In the genomic region with DNA sequence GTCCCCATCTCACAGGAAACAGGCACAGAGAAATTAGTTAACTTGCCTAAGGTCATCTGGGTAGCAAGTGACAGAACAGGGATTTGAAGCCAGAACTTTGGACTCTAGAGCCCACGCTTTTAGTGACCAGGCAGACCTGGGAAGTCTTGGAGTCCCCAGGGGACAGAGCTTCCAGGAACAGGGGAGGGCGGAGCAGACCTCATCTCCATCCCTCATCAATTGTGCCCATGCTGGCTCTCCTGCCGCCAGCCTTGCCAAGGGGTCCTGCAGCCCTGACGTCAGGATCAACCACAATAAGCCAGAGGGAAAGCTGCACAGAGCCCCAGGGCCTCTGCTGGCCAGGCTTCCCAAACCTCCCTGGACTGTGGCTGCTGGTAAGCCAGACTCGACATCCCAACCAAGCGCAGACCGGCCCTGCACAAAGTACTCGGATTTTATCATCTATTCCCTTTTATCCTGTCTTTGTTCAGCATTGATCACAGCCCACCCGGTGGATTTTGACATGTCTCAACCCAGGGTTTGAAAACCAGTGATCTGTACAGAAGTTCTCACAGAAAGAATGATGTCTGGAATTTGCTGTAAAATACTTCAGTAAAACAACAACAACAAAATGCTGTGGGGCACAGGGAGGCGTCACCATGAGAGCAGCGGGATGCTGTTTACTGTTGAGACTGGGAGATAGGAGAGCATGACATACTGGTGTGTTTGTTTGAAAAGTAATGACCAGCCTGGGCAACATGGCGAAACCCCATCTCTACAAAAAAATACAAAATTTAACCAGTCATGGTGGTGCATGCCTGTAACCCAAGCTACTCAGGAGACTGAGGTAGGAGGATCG, we compare ENCODE assay signal across 33 cellular contexts. TPM values are rescaled to one million over a fixed set of nuclear protein-coding genes. Genes with fewer than 3 reads are reported as not detected.
"Had no signal": no experiment of that assay in that cellular context is flagged by ENCODE, and none has a peak within 500 bp of the region (broad histone marks: within the 10 kb centered on the region; RNA-seq: fewer than 3 reads in every experiment).

No MANE protein-coding gene starts in this region.

- DNase-seq: activated CD4-positive, alpha-beta T cell treated with anti-CD3 and anti-CD28 coated beads, Interleukin-2, amount 10 ng/mL, durations not matched to agents 24 days and 14 days; activated CD4-positive, alpha-beta T cell treated with anti-CD3 and anti-CD28 coated beads, Interleukin-2, amount 50 U/mL, for 4 hours; activated CD4-positive, CD25-positive, alpha-beta regulatory T cell; activated CD8-positive, alpha-beta T cell treated with anti-CD3 and anti-CD28 coated beads for 36 hours; activated effector memory CD4-positive, alpha-beta T cell treated with anti-CD3 and anti-CD28 coated beads, Interleukin-2, amount 50 U/mL, for 16 hours; activated naive CD4-positive, alpha-beta T cell; activated naive CD4-positive, alpha-beta T cell treated with anti-CD3 and anti-CD28 coated beads, Interleukin-2, amount 50 U/mL, for 16 hours; activated naive CD8-positive, alpha-beta T cell treated with anti-CD3 and anti-CD28 coated beads for 36 hours; activated T-cell treated with anti-CD3 and anti-CD28 coated beads, Interleukin-2, amount 50 U/mL, for 1 hour; activated T-cell treated with anti-CD3 and anti-CD28 coated beads, Interleukin-2, amount 50 U/mL, for 72 hours; amygdala; body of pancreas; Kasumi-1; KG1; MG63; NCI-H1048; NCI-H1105 treated with DMSO at 0.1 percent for 48 hours; NCI-H1436; NCI-H1694; NCI-H1930; NCI-H2081 treated with DMSO at 0.1 percent for 48 hours; NCI-H345; NCI-H524 treated with DMSO at 0.1 percent for 48 hours; PC-3; Peyer's patch; RPMI8226; SIG-M5; T1000; WERI-Rb-1 had no signal

- H3K27me3 ChIP-seq: ascending aorta, body of pancreas, breast epithelium, MG63, Peyer's patch had no signal

- H3K9me3 ChIP-seq: ascending aorta, body of pancreas, breast epithelium, MG63, Peyer's patch had no signal

- H3K36me3 ChIP-seq: ascending aorta, breast epithelium, MG63, Peyer's patch, WERI-Rb-1 had no signal

- H3K4me3 ChIP-seq: ascending aorta, body of pancreas, breast epithelium, MG63, Peyer's patch had no signal

- ATAC-seq: activated CD8-positive, alpha-beta T cell treated with anti-CD3 and anti-CD28 coated beads for 36 hours; activated T-cell treated with anti-CD3 and anti-CD28 coated beads, Interleukin-2, amount 50 U/mL, for 72 hours; activated T-helper 17 cell treated with anti-CD3 and anti-CD28 coated beads, Interleukin-2, amount 50 U/mL, for 72 hours; body of pancreas; PC-3; Right ventricle myocardium inferior had no signal

- H3K27ac ChIP-seq: ascending aorta, body of pancreas, breast epithelium, Peyer's patch, WERI-Rb-1 had no signal

- H3K4me1 ChIP-seq: ascending aorta, breast epithelium had no signal

RNA-seq across cellular contexts. Expression of gene C16orf74, which starts 11.8 kb away (rescaled TPM):
- total RNA-seq: ascending aorta had no signal

RNA-seq across cellular contexts. Expression of gene GINS2, which starts 50.3 kb away (rescaled TPM):
- total RNA-seq: ascending aorta had no signal
